ENCODE assay signal across 14 cellular contexts in genomic region chr9:23088932-23089364, GRCh38.
DNase-seq lines count a peak whose midpoint lies in the region; ATAC-seq and TF ChIP-seq lines count a peak whose summit lies in the region.
"Had no signal": no experiment of that assay in that cellular context is flagged by ENCODE, and none has a peak within 500 bp of the region (broad histone marks: within the 10 kb centered on the region; RNA-seq: fewer than 3 reads in every experiment).

No MANE protein-coding gene starts in this region.

- no peaks in the 10 kb centered on the region for H4K20me1 ChIP-seq in SK-N-SH (ENCODE audit: insufficient read depth)

- H3K27ac ChIP-seq in AG04450 (ENCODE audit: low read depth, low read length): no peak overlapping the region
- H3K27ac ChIP-seq in SK-N-SH (ENCODE audit: low read depth in 2 of 2, low read length in 1 of 2): no peak overlapping the region
- H3K27ac ChIP-seq: esophagus squamous epithelium had no signal

- H3K9me2 ChIP-seq in SK-N-SH: no peaks in the 10 kb centered on the region

- TF ChIP-seq EP300 in SK-N-SH (IDR thresholded peaks at IDR 0.05; ENCODE audit: borderline replicate concordance in 1 of 2, low read depth in 1 of 2, low read length in 1 of 2): no peak

- H3F3A ChIP-seq in SK-N-SH (replicated peaks; ENCODE audit: insufficient read depth): no peaks in the 10 kb centered on the region

- peak; percentile 44 for TF ChIP-seq RAD21 in SK-N-SH (IDR thresholded peaks at IDR 0.05; ENCODE audit: low read length)

- H2AFZ ChIP-seq in SK-N-SH (ENCODE audit: low read depth): no peak overlapping the region

- no peak for ATAC-seq in HG02588 (IDR thresholded peaks at IDR 0.05; ENCODE audit: unreplicated experiment)

- DNase-seq in AG04450 (ENCODE audit: low read depth, low spot score) (no peak), H7 (peak; percentile 41), SK-N-SH (no peak), left kidney (ENCODE audit: low read depth, low spot score) (peak; percentile 7), NCI-H2107 treated with DMSO at 0.1 percent for 48 hours (lab: John Stamatoyannopoulos, UW; ENCODE audit: unreplicated experiment) (no peak), NOMO-1 treated with dmso at 0.1 percent for 144 hours (lab: John Stamatoyannopoulos, UW; ENCODE audit: unreplicated experiment) (no peak), AML-193 (lab: John Stamatoyannopoulos, UW) (no peak)
- DNase-seq: activated CD4-positive, alpha-beta T cell treated with anti-CD3 and anti-CD28 coated beads, Interleukin-2, amount 10 ng/mL, durations not matched to agents 7 days and 5 days; activated effector memory CD4-positive, alpha-beta T cell treated with anti-CD3 and anti-CD28 coated beads, Interleukin-2, amount 50 U/mL, for 16 hours; caudate nucleus; CD4-positive, alpha-beta T cell; esophagus squamous epithelium; stimulated activated CD4-positive, alpha-beta T cell treated with anti-CD3 and anti-CD28 coated beads, Interleukin-15, amount 100 ng/mL, for 24 hours had no signal

- H3K4me3 ChIP-seq in AG04450 (ENCODE audit: low read depth, low read length) (no peak overlapping the region), H7 (ENCODE audit: insufficient read depth, low read depth, low read length) (no peak overlapping the region), SK-N-SH (ENCODE audit: low read depth in 2 of 2, low read length in 1 of 2) (no peak overlapping the region)
- H3K4me3 ChIP-seq: esophagus squamous epithelium had no signal

- POLR2A ChIA-PET in AG04450 (lab: Yijun Ruan, JAX) (no interaction called here), SK-N-SH (lab: Yijun Ruan, JAX) (no interaction called here)

- TF ChIP-seq CTCF in AG04450 (IDR thresholded peaks at IDR 0.05; ENCODE audit: low read depth, low read length) (peak; percentile 20; the same call in 1 of the 2 replicates), SK-N-SH (IDR thresholded peaks at IDR 0.05) (peak; percentile 53)

- no peaks in the 10 kb centered on the region for H3K36me3 ChIP-seq in H7 (replicated peaks; ENCODE audit: control insufficient read depth, insufficient read depth, low read length)
- no peaks in the 10 kb centered on the region for H3K36me3 ChIP-seq in SK-N-SH (replicated peaks in 1 of 2; ENCODE audit: control insufficient read depth in 1 of 2, insufficient read depth in 2 of 2, low read length in 1 of 2)
- H3K36me3 ChIP-seq: esophagus squamous epithelium had no signal

- H3K9me3 ChIP-seq in AG04450 (ENCODE audit: control insufficient read depth, insufficient read depth, low read length): peaks cover 5% of the 10 kb centered on the region
- H3K9me3 ChIP-seq in SK-N-SH: no peaks in the 10 kb centered on the region
- H3K9me3 ChIP-seq: esophagus squamous epithelium had no signal

- WGBS in SK-N-SH (ENCODE audit: low lambda C conversion rate): 17% methylated on average over 2 of the region's 5 CpGs

- H3K27me3 ChIP-seq in AG04450 (ENCODE audit: control insufficient read depth, insufficient read depth, low read length): no peaks in the 10 kb centered on the region
- H3K27me3 ChIP-seq in H7 (ENCODE audit: control insufficient read depth, insufficient read depth, low read length): no peaks in the 10 kb centered on the region
- H3K27me3 ChIP-seq in SK-N-SH (ENCODE audit: insufficient read depth): no peaks in the 10 kb centered on the region; the same call in 1 of the 2 replicates
- H3K27me3 ChIP-seq: esophagus squamous epithelium had no signal

- no peaks in the 10 kb centered on the region for H3K4me1 ChIP-seq in SK-N-SH (ENCODE audit: control insufficient read depth in 1 of 2, insufficient read depth in 2 of 2, low read depth in 1 of 2, low read length in 1 of 2)
- H3K4me1 ChIP-seq: esophagus squamous epithelium had no signal

- no peaks in the 10 kb centered on the region for H3K79me2 ChIP-seq in SK-N-SH (ENCODE audit: insufficient read depth)

- CTCF ChIA-PET in AG04450 (lab: Charles Lee): interaction anchor here (0.8 kb wide), 1 partner anchor 561 kb away, joined by 4 read pairs; no protein-coding TSS in a partner anchor
- CTCF ChIA-PET in SK-N-SH (lab: Yijun Ruan, JAX): interaction anchor here (1.1 kb wide), 1 partner anchor 23 kb away, joined by 3 read pairs; no protein-coding TSS in a partner anchor

- no peak overlapping the region for H3K4me2 ChIP-seq in SK-N-SH

- no peak overlapping the region for H3K9ac ChIP-seq in SK-N-SH

TF ChIP-seq in SK-N-SH, 30 proteins besides CTCF, POLR2A, EP300 and RAD21:
- no peak for TF ChIP-seq SIN3A (IDR thresholded peaks at IDR 0.05; ENCODE audit: borderline replicate concordance, low read depth, low read length)
- no peak for TF ChIP-seq YY1 (IDR thresholded peaks at IDR 0.05; ENCODE audit: low read depth)
- no peak for TF ChIP-seq USF1 (IDR thresholded peaks at IDR 0.05; ENCODE audit: borderline replicate concordance, low read depth)
- TF ChIP-seq CHD2 (IDR thresholded peaks at IDR 0.05; ENCODE audit: low read length, partially characterized antibody): no peak
- no peak for TF ChIP-seq MAX (IDR thresholded peaks at IDR 0.05; ENCODE audit: low read depth)
- TF ChIP-seq TAF1 (IDR thresholded peaks at IDR 0.05; ENCODE audit: borderline replicate concordance, low read depth, low read length): no peak
- no peak for TF ChIP-seq GATA2 (CRISPR knock-in tag; IDR thresholded peaks at IDR 0.05)
- TF ChIP-seq PBX3 (IDR thresholded peaks at IDR 0.05): no peak
- TF ChIP-seq JUND (IDR thresholded peaks at IDR 0.05): no peak

Comparison
In these comparisons a context has a peak if more than half of its experiments do, and no peak if none do; other contexts are left out.
1. DNase-seq: peak in H7 (single experiment) and left kidney (single experiment); none in AG04450 (single experiment), SK-N-SH (single experiment), NCI-H2107 treated with DMSO at 0.1 percent for 48 hours (single experiment), NOMO-1 treated with dmso at 0.1 percent for 144 hours (single experiment) and AML-193 (0 of 2).